20 cellular contexts compared by ENCODE assay signal in the genomic region with DNA sequence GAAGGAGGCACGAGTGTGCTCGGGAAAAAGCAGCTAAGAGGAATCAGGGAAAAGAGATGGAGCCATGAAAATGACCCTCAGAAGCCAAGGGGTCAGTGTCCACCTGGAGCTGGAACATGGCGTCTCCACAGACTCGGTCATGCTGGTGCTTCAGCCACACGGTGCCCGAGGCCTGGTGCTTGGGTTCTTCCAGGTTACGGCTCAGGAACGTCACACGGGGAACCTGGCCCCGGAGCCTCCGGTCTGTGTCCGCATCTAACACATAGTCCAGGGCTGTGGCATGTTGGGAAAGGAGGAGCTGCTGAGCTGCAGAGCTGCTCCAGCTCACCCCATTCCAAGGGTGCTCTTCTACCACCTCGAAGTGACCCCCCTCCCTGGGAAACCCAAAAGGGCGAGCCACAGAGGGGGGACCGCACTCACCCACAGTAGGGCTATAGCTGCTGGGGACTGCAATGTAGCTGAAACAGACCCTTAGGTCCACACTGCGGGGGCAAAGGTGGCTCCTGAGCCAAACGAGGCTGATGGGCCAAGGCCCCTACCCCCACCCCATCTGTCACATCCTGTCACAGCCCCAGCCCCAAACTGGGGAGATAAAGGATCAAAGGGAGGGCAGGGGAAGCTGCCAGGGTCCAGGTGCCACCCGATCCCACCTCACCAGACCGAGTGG. TPM values are rescaled to one million over a fixed set of nuclear protein-coding genes. Genes with fewer than 3 reads are reported as not detected.
DNase-seq lines count a peak whose midpoint lies in the region; ATAC-seq and TF ChIP-seq lines count a peak whose summit lies in the region.
"Had no signal": no experiment of that assay in that cellular context is flagged by ENCODE, and none has a peak within 500 bp of the region (broad histone marks: within the 10 kb centered on the region; RNA-seq: fewer than 3 reads in every experiment).

No MANE protein-coding gene starts in this region.

- no peak overlapping the region for H2AK5ac ChIP-seq in IMR-90 (ENCODE audit: low read depth, low read length)

- DNase-seq in activated CD4-positive, CD25-positive, alpha-beta regulatory T cell treated with anti-CD3 and anti-CD28 coated beads, Interleukin-2, amount 50 U/mL, for 72 hours, result peak; percentile 24
- DNase-seq in IMR-90 (no peak), mesenteric fat pad (ENCODE audit: low spot score) (peak; percentile 75), tibial artery (peak in 1 of 2 donors; percentile 53), activated gamma-delta T cell (lab: John Stamatoyannopoulos, UW) (no peak)
- DNase-seq in activated naive CD4-positive, alpha-beta T cell treated with Interleukin-2 at 50 U/mL for 16 hours, result no peak
- DNase-seq: Calu3; CD4-positive, alpha-beta memory T cell; DMS79 treated with DMSO at 0.1 percent for 48 hours; KG1; NCI-H1436; NCI-H2029; NCI-H2171 treated with DMSO at 0.1 percent for 48 hours; NCI-H446 treated with DMSO at 0.1 percent for 48 hours; NCI-H774; PC-9 had no signal

- H2AK9ac ChIP-seq in IMR-90 (replicated peaks; ENCODE audit: low read depth, low read length, poor library complexity), result no peak overlapping the region

- intact Hi-C loops in IMR-90 (cut with micrococcal nuclease), result no loop called here
- intact Hi-C loops in tibial artery (cut with DNase I; ENCODE audit: low total_unique reads), result no loop called here

- H3K4me1 ChIP-seq in IMR-90 (ENCODE audit: control insufficient read depth, insufficient read depth, low read length), result peaks cover 2% of the 10 kb centered on the region; the same call in 1 of the 2 replicates
- H3K4me1 ChIP-seq in tibial artery, result peaks cover 0 to 37% (median 23%) of the 10 kb centered on the region in 4 donors
- H3K4me1 ChIP-seq: HAP-1 had no signal

- no peaks in the 10 kb centered on the region for H4K20me1 ChIP-seq in IMR-90 (ENCODE audit: insufficient read depth, low read length)

- no peak overlapping the region for H2BK20ac ChIP-seq in IMR-90 (ENCODE audit: low read depth, low read length)

- no peak overlapping the region for H2BK5ac ChIP-seq in IMR-90 (ENCODE audit: low read depth, low read length, poor library complexity, severe bottlenecking)

- no peak overlapping the region for H2BK15ac ChIP-seq in IMR-90 (ENCODE audit: low read depth, low read length)

- ATAC-seq in activated CD4-positive, CD25-positive, alpha-beta regulatory T cell treated with anti-CD3 and anti-CD28 coated beads, Interleukin-2, amount 50 U/mL, for 24 hours, result no peak
- ATAC-seq in IMR-90 (ENCODE audit: low read depth) (no peak), HG03139 (IDR thresholded peaks at IDR 0.05; ENCODE audit: unreplicated experiment) (no peak)

- H3K27ac ChIP-seq in IMR-90 (ENCODE audit: insufficient read depth, low read length) (no peak overlapping the region), tibial artery (peak overlapping the region; percentile 10 to 38)
- H3K27ac ChIP-seq: 22Rv1, PC-9 had no signal

- H3K14ac ChIP-seq in IMR-90 (replicated peaks; ENCODE audit: low read depth, low read length), result no peak overlapping the region

- H4K8ac ChIP-seq in IMR-90 (ENCODE audit: low read depth in 2 of 2, low read length in 2 of 2), result no peak overlapping the region

- dilution Hi-C loops in IMR-90 (cut with HindIII; ENCODE audit: low sequenced_read_pairs, unreplicated experiment), result no loop called here

- no peak overlapping the region for H3K4ac ChIP-seq in IMR-90 (ENCODE audit: low read depth, low read length)

- peaks cover 22% of the 10 kb centered on the region for H3K27me3 ChIP-seq in IMR-90 (ENCODE audit: control insufficient read depth, insufficient read depth, low read length)
- H3K27me3 ChIP-seq in tibial artery, result no peaks in the 10 kb centered on the region

- CTCF ChIA-PET in IMR-90 (lab: Yijun Ruan, JAX), result interaction anchor here (1.6 kb wide), 1 partner anchor 9 kb away, joined by 3 read pairs; no protein-coding TSS in a partner anchor

- in situ Hi-C loops in IMR-90 (cut with MboI; ENCODE audit: low sequenced_read_pairs), result no loop called here

- no peak overlapping the region for H2BK120ac ChIP-seq in IMR-90 (ENCODE audit: low read depth, low read length)

- no peak overlapping the region for H3K23ac ChIP-seq in IMR-90 (ENCODE audit: low read depth, low read length)

- no peak overlapping the region for H3K18ac ChIP-seq in IMR-90 (ENCODE audit: low read depth, low read length)

- H3K4me2 ChIP-seq in IMR-90 (ENCODE audit: low read depth, low read length), result no peak overlapping the region
- H3K4me2 ChIP-seq: PC-9 had no signal

- BruUV-seq in IMR-90 (replicated peaks; lab: Mats Ljungman, UMichigan), result no TSS peak

- H3K9ac ChIP-seq in IMR-90 (ENCODE audit: low read depth, low read length), result no peak overlapping the region

- TF ChIP-seq CTCF in IMR-90 (conservative IDR thresholded peaks at IDR 0.05; ENCODE audit: low read depth, low read length) (no peak), tibial artery (IDR thresholded peaks at IDR 0.05) (no peak)

- TF ChIP-seq RAD21 in IMR-90 (IDR thresholded peaks at IDR 0.05; ENCODE audit: low read length), result no peak

- POLR2A ChIA-PET in IMR-90 (lab: Charles Lee; ENCODE audit: unreplicated experiment), result no interaction called here

- H3K9me1 ChIP-seq in IMR-90 (ENCODE audit: insufficient read depth, low read length), result no peaks in the 10 kb centered on the region

- no peak overlapping the region for H3K56ac ChIP-seq in IMR-90 (ENCODE audit: extremely low read depth, insufficient read depth, low read length)

- 74% methylated on average over 4 of the region's 19 CpGs; no CpG with 5 or more reads in 1 of the 2 experiments for WGBS in IMR-90 (ENCODE audit: extremely low coverage in 2 of 2, insufficient read length in 1 of 2), 2 experiments

- H3K4me3 ChIP-seq in IMR-90 (ENCODE audit: insufficient read depth, low read depth, low read length), result no peak overlapping the region
- no peak overlapping the region for H3K4me3 ChIP-seq in tibial artery
- H3K4me3 ChIP-seq: HAP-1, PC-9 had no signal

- H3K9me3 ChIP-seq in IMR-90 (ENCODE audit: control insufficient read depth, insufficient read depth, low read length) (no peaks in the 10 kb centered on the region), tibial artery (no peaks in the 10 kb centered on the region)
- H3K9me3 ChIP-seq: HAP-1 had no signal

- no peaks in the 10 kb centered on the region for H3K79me1 ChIP-seq in IMR-90 (ENCODE audit: low read depth in 1 of 2, low read length in 2 of 2)

- no peak for TF ChIP-seq POLR2A in IMR-90 (IDR thresholded peaks at IDR 0.05; ENCODE audit: low read depth, low read length)

- H2AFZ ChIP-seq in IMR-90 (replicated peaks; ENCODE audit: low read length, poor library complexity), result peak overlapping the region; percentile 40
- H2AFZ ChIP-seq: PC-9 had no signal

- no peak overlapping the region for H4K91ac ChIP-seq in IMR-90 (ENCODE audit: insufficient read depth, low read depth, low read length)

- no peaks in the 10 kb centered on the region for H3K36me3 ChIP-seq in IMR-90 (ENCODE audit: control insufficient read depth, insufficient read depth, low read length)
- H3K36me3 ChIP-seq in tibial artery, result peaks cover 62 to 85% (median 76%) of the 10 kb centered on the region in 3 donors
- H3K36me3 ChIP-seq: HAP-1 had no signal

- H4K5ac ChIP-seq in IMR-90 (ENCODE audit: low read depth, low read length), result no peak overlapping the region

TF ChIP-seq in IMR-90, 13 proteins besides CTCF, POLR2A, EP300 and RAD21:
- no peak for TF ChIP-seq FOS (IDR thresholded peaks at IDR 0.05; ENCODE audit: low read depth, low read length)
- TF ChIP-seq BHLHE40 (IDR thresholded peaks at IDR 0.05; ENCODE audit: low read depth, low read length), result no peak
- no peak for TF ChIP-seq MXI1 (IDR thresholded peaks at IDR 0.05; ENCODE audit: borderline replicate concordance, low read depth, low read length)
- TF ChIP-seq, protein P1, sequence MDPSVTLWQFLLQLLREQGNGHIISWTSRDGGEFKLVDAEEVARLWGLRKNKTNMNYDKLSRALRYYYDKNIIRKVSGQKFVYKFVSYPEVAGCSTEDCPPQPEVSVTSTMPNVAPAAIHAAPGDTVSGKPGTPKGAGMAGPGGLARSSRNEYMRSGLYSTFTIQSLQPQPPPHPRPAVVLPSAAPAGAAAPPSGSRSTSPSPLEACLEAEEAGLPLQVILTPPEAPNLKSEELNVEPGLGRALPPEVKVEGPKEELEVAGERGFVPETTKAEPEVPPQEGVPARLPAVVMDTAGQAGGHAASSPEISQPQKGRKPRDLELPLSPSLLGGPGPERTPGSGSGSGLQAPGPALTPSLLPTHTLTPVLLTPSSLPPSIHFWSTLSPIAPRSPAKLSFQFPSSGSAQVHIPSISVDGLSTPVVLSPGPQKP (IDR thresholded peaks at IDR 0.05; ENCODE audit: borderline replicate concordance, low read depth, low read length), result no peak

RNA-seq across cellular contexts. Expression of a gene that starts 10.8 kb away (rescaled TPM):
- 3.9 and 4.4 TPM in 2 replicates for total RNA-seq in IMR-90 (2012; rRNA removed)
- polyA plus RNA-seq in IMR-90 (2012; rRNA removed), result 13.9 and 15.7 TPM in 2 replicates
- 12.1 and 23.0 TPM in 2 replicates for polyA plus RNA-seq in IMR-90 (2012; cell fraction: cytosol; rRNA removed)
- polyA plus RNA-seq in IMR-90 (2012; cell fraction: nucleus; rRNA removed; ENCODE audit: low replicate concordance), result 89.0 and 117 TPM in 2 replicates
- total RNA-seq in mesenteric fat pad, result 536 TPM
- polyA plus RNA-seq: CD4-positive, alpha-beta memory T cell had no signal

RNA-seq across cellular contexts. Expression of a gene that starts 18.9 kb away (rescaled TPM):
- total RNA-seq in IMR-90 (2012; rRNA removed), result 128 and 158 TPM in 2 replicates
- polyA plus RNA-seq in IMR-90 (2012; rRNA removed), result 280 and 285 TPM in 2 replicates
- 332 and 427 TPM in 2 replicates for polyA plus RNA-seq in IMR-90 (2012; cell fraction: cytosol; rRNA removed)
- 75.9 and 113 TPM in 2 replicates for polyA plus RNA-seq in IMR-90 (2012; cell fraction: nucleus; rRNA removed; ENCODE audit: low replicate concordance)
- total RNA-seq in mesenteric fat pad, result 136 TPM

RNA-seq across cellular contexts. Expression of a gene that starts 23.3 kb away (rescaled TPM):
- total RNA-seq in IMR-90 (2012; rRNA removed) (7.3 and 8.9 TPM in 2 replicates), mesenteric fat pad (123 TPM)
- polyA plus RNA-seq in IMR-90 (2012; rRNA removed), result 18.8 and 21.0 TPM in 2 replicates
- polyA plus RNA-seq in IMR-90 (2012; cell fraction: cytosol; rRNA removed), result 16.9 and 19.9 TPM in 2 replicates
- 85.3 and 102 TPM in 2 replicates for polyA plus RNA-seq in IMR-90 (2012; cell fraction: nucleus; rRNA removed; ENCODE audit: low replicate concordance)

RNA-seq across cellular contexts. Expression of a gene that starts 31.9 kb away (rescaled TPM):
- total RNA-seq in IMR-90 (2012; rRNA removed), result 995 and 1,796 TPM in 2 replicates
- polyA plus RNA-seq in IMR-90 (2012; rRNA removed), result 1,398 and 1,518 TPM in 2 replicates
- polyA plus RNA-seq in IMR-90 (2012; cell fraction: cytosol; rRNA removed), result 856 and 974 TPM in 2 replicates
- polyA plus RNA-seq in IMR-90 (2012; cell fraction: nucleus; rRNA removed; ENCODE audit: low replicate concordance), result 173 and 576 TPM in 2 replicates
- 1,545 TPM for total RNA-seq in mesenteric fat pad

RNA-seq across cellular contexts. Expression of a gene that starts 46.0 kb away (rescaled TPM):
- total RNA-seq in IMR-90 (2012; rRNA removed), result 2.2 and 2.7 TPM in 2 replicates
- polyA plus RNA-seq in IMR-90 (2012; rRNA removed), result 12.9 and 13.6 TPM in 2 replicates
- 5.7 and 15.7 TPM in 2 replicates for polyA plus RNA-seq in IMR-90 (2012; cell fraction: cytosol; rRNA removed)
- 5.5 and 10.6 TPM in 2 replicates for polyA plus RNA-seq in IMR-90 (2012; cell fraction: nucleus; rRNA removed; ENCODE audit: low replicate concordance)
- 5.8 TPM for total RNA-seq in mesenteric fat pad

Comparison
In these comparisons a context has a peak if more than half of its experiments do, and no peak if none do; other contexts are left out.
1. DNase-seq: peak in activated CD4-positive, CD25-positive, alpha-beta regulatory T cell treated with anti-CD3 and anti-CD28 coated beads, Interleukin-2, amount 50 U/mL, for 72 hours (single experiment) and mesenteric fat pad (single experiment); none in IMR-90 (single experiment), activated naive CD4-positive, alpha-beta T cell treated with Interleukin-2 at 50 U/mL for 16 hours (single experiment) and activated gamma-delta T cell (single experiment).
2. RNA of a gene that starts 10.8 kb away (total RNA-seq): 536 TPM in mesenteric fat pad (single experiment); 3.9 to 4.4 TPM in IMR-90; every median in the first group is over 10 times any median in the second.
3. RNA of a gene that starts 23.3 kb away (total RNA-seq): 123 TPM in mesenteric fat pad (single experiment); 7.3 to 8.9 TPM in IMR-90; every median in the first group is over 10 times any median in the second.